ENCODE assay signal across 21 cellular contexts in genomic region chr16:69672315-69672997, GRCh38.
"Had no signal": no experiment of that assay in that cellular context is flagged by ENCODE, and none has a peak within 500 bp of the region (broad histone marks: within the 10 kb centered on the region; RNA-seq: fewer than 3 reads in every experiment).

No MANE protein-coding gene starts in this region.

- ATAC-seq: activated CD4-positive, CD25-positive, alpha-beta regulatory T cell treated with anti-CD3 and anti-CD28 coated beads, Interleukin-2, amount 50 U/mL, for 24 hours; heart left ventricle; left cardiac atrium; right cardiac atrium had no signal

- H3K9ac ChIP-seq: parathyroid adenoma had no signal

- DNase-seq: activated CD4-positive, alpha-beta memory T cell treated with anti-CD3 and anti-CD28 coated beads, Interleukin-2, amount 10 ng/mL, durations not matched to agents 7 days and 5 days; activated naive CD8-positive, alpha-beta T cell treated with anti-CD3 and anti-CD28 coated beads, Interleukin-2, amount 10 ng/mL, durations not matched to agents 7 days and 5 days; amygdala; cortex of kidney; heart left ventricle; islet precursor cell; left cardiac atrium; mucosa of descending colon; nucleus accumbens; right cardiac atrium; stimulated activated naive CD4-positive, alpha-beta T cell had no signal

- H3K27me3 ChIP-seq: heart left ventricle, vagina had no signal

- H3K27me3 Mint-ChIP-seq: activated CD4-positive, alpha-beta memory T cell treated with anti-CD3 and anti-CD28 coated beads, Interleukin-2, amount 10 ng/mL, durations not matched to agents 7 days and 5 days; activated CD4-positive, alpha-beta T cell treated with anti-CD3 and anti-CD28 coated beads, Interleukin-2, amount 10 ng/mL, durations not matched to agents 24 days and 14 days; activated naive CD8-positive, alpha-beta T cell treated with anti-CD3 and anti-CD28 coated beads, Interleukin-2, amount 10 ng/mL, durations not matched to agents 7 days and 5 days; memory B cell; type B pancreatic cell had no signal

- H3K9me3 Mint-ChIP-seq: activated CD4-positive, alpha-beta memory T cell treated with anti-CD3 and anti-CD28 coated beads, Interleukin-2, amount 10 ng/mL, durations not matched to agents 7 days and 5 days; activated CD4-positive, alpha-beta T cell treated with anti-CD3 and anti-CD28 coated beads, Interleukin-2, amount 10 ng/mL, durations not matched to agents 24 days and 14 days; activated naive CD8-positive, alpha-beta T cell treated with anti-CD3 and anti-CD28 coated beads, Interleukin-2, amount 10 ng/mL, durations not matched to agents 7 days and 5 days; activated T-helper 1 cell treated with anti-CD3 and anti-CD28 coated beads, Interleukin-12 subunit alpha, Interleukin-12 subunit beta, Interleukin-2, Interleukin-4 antibody, amounts not matched to agents 30 ng/mL and 10 ng/mL and 1 ng/mL, durations not matched to agents 14 hours and 24 hours and 36 hours; memory B cell; T-helper 2 cell treated with Interferon-gamma antibody and Interleukin-4, amounts not matched to agents 5 μg/mL and 100 μg/mL, for 36 hours; type B pancreatic cell had no signal

- H3K4me1 ChIP-seq: heart left ventricle, parathyroid adenoma, vagina had no signal

- H3K27ac Mint-ChIP-seq: activated CD4-positive, alpha-beta memory T cell treated with anti-CD3 and anti-CD28 coated beads, Interleukin-2, amount 10 ng/mL, durations not matched to agents 7 days and 5 days; activated CD4-positive, alpha-beta T cell treated with anti-CD3 and anti-CD28 coated beads, Interleukin-2, amount 10 ng/mL, durations not matched to agents 24 days and 14 days; activated naive CD8-positive, alpha-beta T cell treated with anti-CD3 and anti-CD28 coated beads, Interleukin-2, amount 10 ng/mL, durations not matched to agents 7 days and 5 days; activated T-helper 1 cell treated with anti-CD3 and anti-CD28 coated beads, Interleukin-12 subunit alpha, Interleukin-12 subunit beta, Interleukin-2, Interleukin-4 antibody, amounts not matched to agents 30 ng/mL and 10 ng/mL and 1 ng/mL, durations not matched to agents 14 hours and 24 hours and 36 hours; memory B cell; T-helper 2 cell treated with Interferon-gamma antibody and Interleukin-4, amounts not matched to agents 5 μg/mL and 100 μg/mL, for 36 hours; type B pancreatic cell had no signal

- H3K4me1 Mint-ChIP-seq: memory B cell had no signal

- H2AFZ ChIP-seq: parathyroid adenoma had no signal

- H3K27ac ChIP-seq: heart left ventricle, parathyroid adenoma, thoracic aorta, vagina, VCaP had no signal

- H3K9me3 ChIP-seq: heart left ventricle, mucosa of descending colon, thoracic aorta, vagina had no signal

- H3K4me3 ChIP-seq: heart left ventricle, mucosa of descending colon, thoracic aorta, vagina had no signal

- H3K4me3 Mint-ChIP-seq: activated CD4-positive, alpha-beta memory T cell treated with anti-CD3 and anti-CD28 coated beads, Interleukin-2, amount 10 ng/mL, durations not matched to agents 7 days and 5 days; activated CD4-positive, alpha-beta T cell treated with anti-CD3 and anti-CD28 coated beads, Interleukin-2, amount 10 ng/mL, durations not matched to agents 24 days and 14 days; activated naive CD8-positive, alpha-beta T cell treated with anti-CD3 and anti-CD28 coated beads, Interleukin-2, amount 10 ng/mL, durations not matched to agents 7 days and 5 days; activated T-helper 1 cell treated with anti-CD3 and anti-CD28 coated beads, Interleukin-12 subunit alpha, Interleukin-12 subunit beta, Interleukin-2, Interleukin-4 antibody, amounts not matched to agents 30 ng/mL and 10 ng/mL and 1 ng/mL, durations not matched to agents 14 hours and 24 hours and 36 hours; memory B cell; T-helper 2 cell treated with Interferon-gamma antibody and Interleukin-4, amounts not matched to agents 5 μg/mL and 100 μg/mL, for 36 hours; type B pancreatic cell had no signal
